21 cellular contexts compared by ENCODE assay signal in the genomic region with DNA sequence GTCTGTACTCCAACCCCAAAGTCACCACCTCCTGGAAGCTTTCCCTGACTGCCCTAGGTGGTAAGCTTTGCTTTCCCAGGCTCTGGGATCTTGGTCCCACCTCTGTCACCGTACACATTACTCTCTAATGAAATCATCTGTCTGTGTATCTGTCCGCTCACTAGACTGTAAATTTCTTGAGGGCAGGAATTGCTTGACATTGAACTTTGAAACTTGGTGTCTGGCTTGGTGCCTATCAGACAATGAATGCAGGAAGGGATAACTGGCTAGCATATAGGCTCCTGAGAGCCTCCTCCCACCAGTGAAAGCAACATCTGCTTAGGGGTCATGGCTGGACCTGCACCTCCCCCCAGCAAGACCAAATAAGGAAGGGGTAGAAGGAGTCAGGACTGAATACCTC.
DNase-seq lines count a peak whose midpoint lies in the region; ATAC-seq and TF ChIP-seq lines count a peak whose summit lies in the region.
"Had no signal": no experiment of that assay in that cellular context is flagged by ENCODE, and none has a peak within 500 bp of the region (broad histone marks: within the 10 kb centered on the region; RNA-seq: fewer than 3 reads in every experiment).

No MANE protein-coding gene starts in this region.

- in situ Hi-C loops in G401 (cut with HindIII; ENCODE audit: low sequenced_read_pairs): no loop called here

- H3K27me3 ChIP-seq in HCT116 (ENCODE audit: insufficient read depth, low read length): no peaks in the 10 kb centered on the region
- no peaks in the 10 kb centered on the region for H3K27me3 ChIP-seq in lung (ENCODE audit: control insufficient read depth, insufficient read depth)
- no peaks in the 10 kb centered on the region for H3K27me3 ChIP-seq in subcutaneous abdominal adipose tissue (ENCODE audit: control insufficient read depth in 5 of 5, insufficient read depth in 4 of 5, low read length in 5 of 5)
- no peaks in the 10 kb centered on the region for H3K27me3 ChIP-seq in SK-N-SH (ENCODE audit: insufficient read depth)

- H3K4me1 Mint-ChIP-seq in dendritic cell treated with granulocyte-macrophage colony-stimulating factor and Interleukin-4, amounts not matched to agents 40 ng/mL and 50 ng/mL, for 4 days (ENCODE audit: low read depth): peaks cover 52% of the 10 kb centered on the region

- peaks cover 35 to 48% of the 10 kb centered on the region in 2 experiments for H3K4me1 ChIP-seq in HCT116 (ENCODE audit: control insufficient read depth in 1 of 2, insufficient read depth in 2 of 2, low read length in 2 of 2)
- peaks cover 36 to 39% of the 10 kb centered on the region in 2 donors for H3K4me1 ChIP-seq in lung (ENCODE audit: control insufficient read depth in 2 of 2, insufficient read depth in 2 of 2, low read length in 2 of 2)
- H3K4me1 ChIP-seq in subcutaneous abdominal adipose tissue (ENCODE audit: control insufficient read depth in 5 of 5, insufficient read depth in 5 of 5, low read length in 5 of 5): peaks cover 21 to 96% (median 93%) of the 10 kb centered on the region in 5 donors
- H3K4me1 ChIP-seq in SK-N-SH (ENCODE audit: control insufficient read depth in 1 of 2, insufficient read depth in 2 of 2, low read depth in 1 of 2, low read length in 1 of 2): peaks cover 18 to 26% of the 10 kb centered on the region in 2 experiments; a peak in 3 of 4 replicates

- TF ChIP-seq POLR2A in HCT116 (IDR thresholded peaks at IDR 0.05; ENCODE audit: borderline replicate concordance, extremely low read depth, insufficient read depth, insufficient read length): no peak

- H3K27me3 Mint-ChIP-seq in dendritic cell treated with granulocyte-macrophage colony-stimulating factor and Interleukin-4, amounts not matched to agents 40 ng/mL and 50 ng/mL, for 4 days: peaks cover 24% of the 10 kb centered on the region

- RAD21 ChIA-PET in HCT116 (lab: Charles Lee; ENCODE audit: low non-redundant PET in 1 of 2, low total read pairs in 2 of 2, uncharacterized antibody in 2 of 2, unreplicated experiment in 2 of 2): no interaction called here

- CTCF ChIA-PET in HCT116 (lab: Charles Lee) (no interaction called here), SK-N-SH (lab: Yijun Ruan, JAX) (interaction anchor here (1.0 to 1.9 kb wide), 2 partner anchors 9 to 61 kb away, joined by 3 to 7 read pairs; no protein-coding TSS in a partner anchor)

- peak overlapping the region; percentile 56 for H3K27ac Mint-ChIP-seq in dendritic cell treated with granulocyte-macrophage colony-stimulating factor and Interleukin-4, amounts not matched to agents 40 ng/mL and 50 ng/mL, for 4 days
- H3K27ac Mint-ChIP-seq: activated CD4-positive, alpha-beta memory T cell treated with anti-CD3 and anti-CD28 coated beads for 36 hours had no signal

- H4K20me1 ChIP-seq in HCT116 (ENCODE audit: insufficient read depth) (no peaks in the 10 kb centered on the region), SK-N-SH (ENCODE audit: insufficient read depth) (peaks cover 33% of the 10 kb centered on the region)

- H3F3A ChIP-seq in SK-N-SH (replicated peaks; ENCODE audit: insufficient read depth): peaks cover 3% of the 10 kb centered on the region

- DNase-seq in HCT116 (ENCODE audit: low read depth, low spot score) (no peak), lung (ENCODE audit: low spot score) (no peak), G401 (ENCODE audit: low spot score) (no peak), activated gamma-delta T cell (lab: John Stamatoyannopoulos, UW) (no peak), SK-N-SH (no peak)
- DNase-seq: activated CD4-positive, alpha-beta memory T cell treated with anti-CD3 and anti-CD28 coated beads for 36 hours; activated CD4-positive, CD25-positive, alpha-beta regulatory T cell; activated effector memory CD4-positive, alpha-beta T cell treated with Interleukin-2 at 50 U/mL for 16 hours; cortex of kidney; MM.1S; mucosa of descending colon; NCI-H146; NCI-H2171; NCI-H524; stimulated activated CD4-positive, alpha-beta T cell treated with anti-CD3 and anti-CD28 coated beads, Interleukin-4, amount 100 ng/mL, for 1 hour; stimulated activated naive CD4-positive, alpha-beta T cell; T-helper 9 cell had no signal

- H2AFZ ChIP-seq in HCT116 (ENCODE audit: low read depth, low read length, poor library complexity, severe bottlenecking) (no peak overlapping the region), SK-N-SH (ENCODE audit: low read depth) (no peak overlapping the region)

- no peaks in the 10 kb centered on the region for H3K9me3 Mint-ChIP-seq in dendritic cell treated with granulocyte-macrophage colony-stimulating factor and Interleukin-4, amounts not matched to agents 40 ng/mL and 50 ng/mL, for 4 days
- H3K9me3 Mint-ChIP-seq: activated CD4-positive, alpha-beta memory T cell treated with anti-CD3 and anti-CD28 coated beads for 36 hours had no signal

- H3K79me2 ChIP-seq in HCT116 (ENCODE audit: insufficient read depth, low read length): no peaks in the 10 kb centered on the region
- peaks cover 94% of the 10 kb centered on the region for H3K79me2 ChIP-seq in SK-N-SH (ENCODE audit: insufficient read depth)

- ATAC-seq in HCT116 (no peak), lung (ENCODE audit: insufficient read depth, low FRiP score) (no peak), GM21717 (IDR thresholded peaks at IDR 0.05; ENCODE audit: unreplicated experiment) (no peak)
- ATAC-seq: mucosa of descending colon had no signal

- BruUV-seq in HCT116 (replicated peaks; lab: Mats Ljungman, UMichigan): no TSS peak

- no peaks in the 10 kb centered on the region for H3K36me3 ChIP-seq in HCT116 (ENCODE audit: control insufficient read depth in 1 of 2, insufficient read depth in 2 of 2, low read length in 2 of 2)
- peaks cover 29 to 45% of the 10 kb centered on the region in 2 donors for H3K36me3 ChIP-seq in lung (ENCODE audit: control insufficient read depth in 2 of 2, insufficient read depth in 2 of 2, low read length in 2 of 2)
- peaks cover 17 to 82% (median 79%) of the 10 kb centered on the region in 5 donors for H3K36me3 ChIP-seq in subcutaneous abdominal adipose tissue (ENCODE audit: control insufficient read depth in 5 of 5, insufficient read depth in 5 of 5, low read length in 5 of 5)
- peaks cover 42 to 66% of the 10 kb centered on the region in 2 experiments for H3K36me3 ChIP-seq in SK-N-SH (replicated peaks in 1 of 2; ENCODE audit: control insufficient read depth in 1 of 2, insufficient read depth in 2 of 2, low read length in 1 of 2)

- H3K27ac ChIP-seq in HCT116 (ENCODE audit: low read depth, low read length) (no peak overlapping the region), lung (ENCODE audit: low read depth in 1 of 2, low read length in 1 of 2) (peak overlapping the region; percentile 9 to 24), subcutaneous abdominal adipose tissue (ENCODE audit: low read depth, low read length) (peak overlapping the region; percentile 92), SK-N-SH (ENCODE audit: low read depth in 2 of 2, low read length in 1 of 2) (no peak overlapping the region)

- TF ChIP-seq RAD21 in HCT116 (IDR thresholded peaks at IDR 0.05; ENCODE audit: low read depth) (no peak), SK-N-SH (IDR thresholded peaks at IDR 0.05; ENCODE audit: low read length) (no peak)

- H3K9ac ChIP-seq in HCT116 (ENCODE audit: low read length) (no peak overlapping the region), subcutaneous abdominal adipose tissue (ENCODE audit: low read length in 5 of 5) (peak overlapping the region in 2 of 5 donors; percentile 13 to 29), SK-N-SH (no peak overlapping the region)

- intact Hi-C loops in HCT116 (cut with micrococcal nuclease): no loop called here
- intact Hi-C loops in dendritic cell treated with granulocyte-macrophage colony-stimulating factor and Interleukin-4, amounts not matched to agents 40 ng/mL and 50 ng/mL, for 4 days (cut with micrococcal nuclease): loop anchor here (10.0 kb wide), 1 partner anchor 52 kb away; no protein-coding TSS in a partner anchor

- WGBS in lung, 2 donors: 88 to 91% methylated on average over 2 of the region's 2 CpGs
- WGBS in SK-N-SH (ENCODE audit: low lambda C conversion rate): 89% methylated on average over 2 of the region's 2 CpGs

- TF ChIP-seq CTCF in HCT116 (IDR thresholded peaks at IDR 0.05 in 2 of 3, conservative IDR thresholded peaks at IDR 0.05 in 1 of 3; ENCODE audit: borderline replicate concordance in 1 of 3, insufficient read depth in 1 of 3, low read depth in 2 of 3, low read length in 2 of 3) (no peak), lung (IDR thresholded peaks at IDR 0.05; ENCODE audit: control extremely low read depth, extremely low read depth) (no peak), SK-N-SH (IDR thresholded peaks at IDR 0.05) (no peak)

- H3K4me3 ChIP-seq in HCT116 (replicated peaks in 1 of 2; ENCODE audit: low read depth in 1 of 2, low read length in 2 of 2): no peak overlapping the region
- H3K4me3 ChIP-seq in lung: no peak overlapping the region
- no peak overlapping the region for H3K4me3 ChIP-seq in subcutaneous abdominal adipose tissue (ENCODE audit: low read depth in 1 of 5, low read length in 5 of 5)
- H3K4me3 ChIP-seq in SK-N-SH (ENCODE audit: low read depth in 2 of 2, low read length in 1 of 2): no peak overlapping the region
- H3K4me3 ChIP-seq: mucosa of descending colon, smooth muscle cell had no signal

- no peak for TF ChIP-seq EP300 in SK-N-SH (IDR thresholded peaks at IDR 0.05; ENCODE audit: borderline replicate concordance in 1 of 2, low read depth in 1 of 2, low read length in 1 of 2)

- H3K36me3 Mint-ChIP-seq in dendritic cell treated with granulocyte-macrophage colony-stimulating factor and Interleukin-4, amounts not matched to agents 40 ng/mL and 50 ng/mL, for 4 days (ENCODE audit: low read depth): peaks cover 20% of the 10 kb centered on the region
- H3K36me3 Mint-ChIP-seq: activated CD4-positive, alpha-beta memory T cell treated with anti-CD3 and anti-CD28 coated beads for 36 hours had no signal

- no peaks in the 10 kb centered on the region for H3K9me2 ChIP-seq in HCT116 (ENCODE audit: insufficient read depth)
- no peaks in the 10 kb centered on the region for H3K9me2 ChIP-seq in SK-N-SH

- peaks cover 0 to 4% of the 10 kb centered on the region in 2 experiments; a peak in 1 of 4 replicates for H3K9me3 ChIP-seq in HCT116 (ENCODE audit: control insufficient read depth in 1 of 2, insufficient read depth in 1 of 2, low read depth in 1 of 2, low read length in 2 of 2)
- no peaks in the 10 kb centered on the region for H3K9me3 ChIP-seq in lung (ENCODE audit: control insufficient read depth in 2 of 2, insufficient read depth in 1 of 2, low read length in 1 of 2)
- H3K9me3 ChIP-seq in subcutaneous abdominal adipose tissue (ENCODE audit: control insufficient read depth in 5 of 5, low read length in 5 of 5): peaks cover 0 to 4% (median 3%) of the 10 kb centered on the region in 5 donors
- H3K9me3 ChIP-seq in SK-N-SH: no peaks in the 10 kb centered on the region
- H3K9me3 ChIP-seq: mucosa of descending colon had no signal

- no peak overlapping the region for H3K4me3 Mint-ChIP-seq in dendritic cell treated with granulocyte-macrophage colony-stimulating factor and Interleukin-4, amounts not matched to agents 40 ng/mL and 50 ng/mL, for 4 days
- H3K4me3 Mint-ChIP-seq: activated CD4-positive, alpha-beta memory T cell treated with anti-CD3 and anti-CD28 coated beads for 36 hours had no signal

- POLR2A ChIA-PET in HCT116 (lab: Charles Lee): no interaction called here
- POLR2A ChIA-PET in SK-N-SH (lab: Yijun Ruan, JAX): no interaction called here

- H3K4me2 ChIP-seq in HCT116 (ENCODE audit: low read length) (0 out of 2 replicates have a peak overlapping the region, but pooled peaks have one; percentile 23), SK-N-SH (no peak overlapping the region)
- H3K4me2 ChIP-seq: smooth muscle cell had no signal

Comparison
In these comparisons a context has a peak if more than half of its experiments do, and no peak if none do; other contexts are left out.
1. H3K27ac ChIP-seq: peak in lung (2 of 2) and subcutaneous abdominal adipose tissue (single experiment); none in HCT116 (single experiment) and SK-N-SH (0 of 2).